ENCODE assay signal across 8 cellular contexts in the genomic region with DNA sequence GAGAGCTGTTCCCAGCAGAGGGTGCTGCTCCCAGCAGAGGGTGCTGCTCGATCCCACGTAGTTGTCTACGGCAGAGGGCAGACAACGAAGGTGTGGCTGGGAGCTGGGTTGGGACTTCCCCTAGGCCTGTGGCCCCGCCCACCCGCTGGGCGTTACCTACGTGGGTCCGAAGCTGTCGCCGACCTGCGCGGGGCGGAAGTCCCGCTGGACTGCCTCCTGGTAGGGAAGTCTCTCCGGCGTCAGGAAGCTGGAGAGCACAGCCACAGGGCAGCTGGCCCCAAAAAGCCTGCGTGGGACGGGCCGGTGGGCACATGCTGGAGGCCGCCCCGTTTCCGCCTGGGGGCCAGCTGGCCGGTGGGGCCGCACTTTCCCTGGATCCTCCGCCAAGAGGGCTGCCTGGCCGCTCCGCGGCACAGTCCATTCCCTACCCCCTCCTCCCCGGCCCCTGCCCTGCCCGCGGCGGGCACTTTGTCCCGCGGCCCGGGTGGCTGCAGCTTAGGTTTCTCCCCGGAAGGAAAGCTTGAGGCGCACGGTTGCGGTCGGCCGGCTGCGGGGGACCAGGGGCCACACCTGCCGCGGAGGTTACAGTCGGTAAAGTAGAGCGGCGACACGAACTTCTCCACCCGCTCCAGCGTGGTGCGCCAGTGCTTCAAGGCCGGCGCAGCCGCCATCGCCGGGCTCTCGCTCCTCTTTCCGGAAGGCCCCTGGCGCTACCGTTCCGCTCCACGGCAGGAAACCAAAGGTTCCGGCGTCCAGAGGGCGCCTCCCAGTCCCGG. TPM values are rescaled to one million over a fixed set of nuclear protein-coding genes. Genes with fewer than 3 reads are reported as not detected.
DNase-seq lines count a peak whose midpoint lies in the region; ATAC-seq and TF ChIP-seq lines count a peak whose summit lies in the region.

A gene (minus strand): TSS at position 695 of the 776 bp plus-strand sequence. CDS start 24 bp downstream, at position 671.

- H3K27me3 ChIP-seq in adrenal gland (no peaks in the 10 kb centered on the region), heart left ventricle (no peaks in the 10 kb centered on the region), upper lobe of left lung (no peaks in the 10 kb centered on the region)

- peak; percentile 89 for TF ChIP-seq CTCF in GM13976 (IDR thresholded peaks at IDR 0.05; ENCODE audit: borderline replicate concordance, control extremely low read depth, extremely low read depth, insufficient read depth, missing control alignments)
- TF ChIP-seq CTCF in adrenal gland (IDR thresholded peaks at IDR 0.05) = peak; percentile 29 to 79 (median 65)
- TF ChIP-seq CTCF in heart left ventricle (IDR thresholded peaks at IDR 0.05) = peak; percentile 52 to 93 (median 70)
- peak; percentile 53 to 91 (median 66) for TF ChIP-seq CTCF in upper lobe of left lung (IDR thresholded peaks at IDR 0.05)

- DNase-seq in GM13976 (ENCODE audit: low spot score) (peak; percentile 97), NCI-H146 (lab: John Stamatoyannopoulos, UW) (peak; percentile 96), T-helper 1 cell (peak; percentile 87 to 95 (median 88)), adrenal gland (peak; percentile 97 to 99 (median 98)), heart left ventricle (peak; percentile 94 to 97 (median 97)), posterior cingulate gyrus (peak; percentile 80 to 99 (median 93)), upper lobe of left lung (peak; percentile 98 to 99)

- H3K27ac ChIP-seq in adrenal gland (peak within 1 kb of the TSS; percentile 78 to 100 (median 98)), heart left ventricle (peak within 1 kb of the TSS; percentile 92 to 100 (median 98)), upper lobe of left lung (peak within 1 kb of the TSS; percentile 96 to 100 (median 98))

- H3K9me3 ChIP-seq in adrenal gland (replicated peaks in 1 of 3) (no peaks in the 10 kb centered on the region), heart left ventricle (no peaks in the 10 kb centered on the region), upper lobe of left lung (no peaks in the 10 kb centered on the region)

- in situ Hi-C loops in GM13976 (cut with MboI; ENCODE audit: low sequenced_read_pairs, unreplicated experiment) = loop anchor here (25.0 kb wide), 1 partner anchor 269 kb away; a partner anchor contains a TSS

- H3K4me1 ChIP-seq in adrenal gland (replicated peaks in 1 of 2) (peaks cover 7 to 20% of the 10 kb centered on the region in 2 donors), heart left ventricle (peaks cover 0 to 23% (median 16%) of the 10 kb centered on the region in 12 donors), upper lobe of left lung (peaks cover 13 to 25% (median 18%) of the 10 kb centered on the region in 4 donors)

- H3K4me3 ChIP-seq in adrenal gland (peak within 1 kb of the TSS; percentile 32 to 99 (median 83)), heart left ventricle (peak within 1 kb of the TSS; percentile 63 to 100 (median 86)), upper lobe of left lung (peak within 1 kb of the TSS; percentile 70 to 96 (median 84))

- TF ChIP-seq EP300 in upper lobe of left lung (IDR thresholded peaks at IDR 0.05) = peak in 1 of 4 donors; percentile 70

- WGBS in adrenal gland, 4 donors = 0% methylated on average over 5 to 67 of the region's 67 CpGs
- 0 to 1% (median 0%) methylated on average over 11 to 67 of the region's 67 CpGs for WGBS in heart left ventricle, 4 donors
- WGBS in upper lobe of left lung, 2 donors = 0% methylated on average over 9 to 41 of the region's 67 CpGs

- intact Hi-C loops in adrenal gland (cut with DNase I) = no loop called here
- intact Hi-C loops in heart left ventricle (cut with DNase I) = loop anchor here in 8 of 10 donors (1.0 to 10.0 kb wide), 10 partner anchors 33 to 434 kb away; a partner anchor contains a TSS
- intact Hi-C loops in posterior cingulate gyrus (cut with DNase I) = loop anchor here (5.0 kb wide), 2 partner anchors 84 to 259 kb away; a partner anchor contains a TSS

- ATAC-seq in HG02870 (IDR thresholded peaks at IDR 0.05; ENCODE audit: unreplicated experiment) (peak; percentile 87), heart left ventricle (peak; percentile 95 to 98 (median 96)), upper lobe of left lung (ENCODE audit: low FRiP score in 2 of 2) (peak; percentile 97 to 98)

- TF ChIP-seq POLR2A in adrenal gland (IDR thresholded peaks at IDR 0.05) (peak; percentile 94 to 98), heart left ventricle (IDR thresholded peaks at IDR 0.05) (peak in 1 of 2 donors; percentile 77), upper lobe of left lung (IDR thresholded peaks at IDR 0.05) (peak; percentile 36 to 95 (median 92))

- peaks cover 0 to 62% of the 10 kb centered on the region in 2 donors for H3K36me3 ChIP-seq in adrenal gland (replicated peaks in 1 of 2)
- H3K36me3 ChIP-seq in heart left ventricle = peaks cover 0 to 77% (median 67%) of the 10 kb centered on the region in 9 donors
- peaks cover 4 to 70% (median 50%) of the 10 kb centered on the region in 4 donors for H3K36me3 ChIP-seq in upper lobe of left lung

RNA-seq across cellular contexts. Expression of the gene that starts here (rescaled TPM):
- total RNA-seq in adrenal gland (100 to 1,000 TPM; 118 to 353 (median 251) TPM), heart left ventricle (100 to 1,000 TPM in 6 of 9 donors, 10 to 100 TPM in 3; 68.0 to 130 (median 111) TPM), upper lobe of left lung (1,000 to 10,000 TPM in 1 of 6 donors, 100 to 1,000 TPM in 5; 147 to 1,046 (median 251) TPM)
- polyA plus RNA-seq in adrenal gland (1,000 to 10,000 TPM in 1 of 3 donors, 100 to 1,000 TPM in 1, 10 to 100 TPM in 1; 46.8 to 1,091 (median 874) TPM), heart left ventricle (100 to 1,000 TPM in 1 of 2 donors, 10 to 100 TPM in 1; 61.3 to 150 TPM)

Comparison
In these comparisons a context has a peak if more than half of its experiments do, and no peak if none do; other contexts are left out.
1. Peak in every context shown above with its lines: DNase-seq, ATAC-seq, H3K4me3 ChIP-seq and H3K27ac ChIP-seq.
2. intact Hi-C loops: an anchor here in heart left ventricle (1.0 to 10.0 kb wide) and posterior cingulate gyrus (5.0 kb wide); none called in adrenal gland.